16 cellular contexts compared by ENCODE assay signal in genomic region chr10:95457319-95457886, GRCh38.
A peak's percentile ranks its signal among the peaks of the same experiment; 100 is the strongest.
DNase-seq lines count a peak whose midpoint lies in the region; ATAC-seq, FAIRE-seq and TF ChIP-seq lines count a peak whose summit lies in the region.
"Had no signal": no experiment of that assay in that cellular context is flagged by ENCODE, and none has a peak within 500 bp of the region (broad histone marks: within the 10 kb centered on the region; RNA-seq: fewer than 3 reads in every experiment).

No MANE protein-coding gene starts in this region.

- peaks cover 0 to 4% of the 10 kb centered on the region in 2 experiments; a peak in 3 of 5 replicates for H3K36me3 ChIP-seq in HepG2 (replicated peaks in 1 of 2; ENCODE audit: control insufficient read depth in 1 of 2, insufficient read depth in 2 of 2, low read length in 2 of 2)
- peaks cover 0 to 4% (median 0%) of the 10 kb centered on the region in 4 donors for H3K36me3 ChIP-seq in stomach
- H3K36me3 ChIP-seq in gastrocnemius medialis: no peaks in the 10 kb centered on the region
- H3K36me3 ChIP-seq: MG63 had no signal

- TF ChIP-seq CTCF in dorsolateral prefrontal cortex (IDR thresholded peaks at IDR 0.05 in 54 of 56, conservative IDR thresholded peaks at IDR 0.05 in 2 of 56; ENCODE audit: low read depth in 1 of 56, partially characterized antibody in 56 of 56) (no peak), HepG2 (CRISPR knock-in tag; IDR thresholded peaks at IDR 0.05) (no peak), stomach (IDR thresholded peaks at IDR 0.05) (no peak), gastrocnemius medialis (IDR thresholded peaks at IDR 0.05 in 4 of 5, conservative IDR thresholded peaks at IDR 0.05 in 1 of 5) (no peak)

- peaks cover 7% of the 10 kb centered on the region for H3K27me3 Mint-ChIP-seq in activated naive CD4-positive, alpha-beta T cell treated with anti-CD3 and anti-CD28 coated beads, Interleukin-2, amount 10 ng/mL, durations not matched to agents 7 days and 5 days

- no peaks in the 10 kb centered on the region for H3K36me3 Mint-ChIP-seq in activated naive CD4-positive, alpha-beta T cell treated with anti-CD3 and anti-CD28 coated beads, Interleukin-2, amount 10 ng/mL, durations not matched to agents 7 days and 5 days

- no TSS peak for BruUV-seq in HepG2 (replicated peaks; lab: Mats Ljungman, UMichigan)

- no peak overlapping the region for H2AFZ ChIP-seq in HepG2 (ENCODE audit: low read length)

- H3K4me2 ChIP-seq in HepG2 (ENCODE audit: low read depth, low read length): peak overlapping the region; percentile 69

- TF ChIP-seq RAD21 in HepG2 (CRISPR knock-in tag; IDR thresholded peaks at IDR 0.05): no peak

- H3K79me2 ChIP-seq in HepG2 (ENCODE audit: insufficient read depth, low read length): peaks cover 23% of the 10 kb centered on the region

- FAIRE-seq in HepG2 (lab: Jason Lieb, UNC): peak; percentile 34

- H4K20me1 ChIP-seq in HepG2 (ENCODE audit: insufficient read depth, low read length): no peaks in the 10 kb centered on the region

- H3K27ac Mint-ChIP-seq in activated naive CD4-positive, alpha-beta T cell treated with anti-CD3 and anti-CD28 coated beads, Interleukin-2, amount 10 ng/mL, durations not matched to agents 7 days and 5 days: no peak overlapping the region
- H3K27ac Mint-ChIP-seq: activated naive CD4-positive, alpha-beta T cell treated with anti-CD3 and anti-CD28 coated beads for 36 hours; stimulated activated naive CD8-positive, alpha-beta T cell treated with anti-CD3 and anti-CD28 coated beads, Interleukin-15, Interleukin-2, amounts not matched to agents 100 ng/mL and 50 ng/mL, for 24 hours had no signal

- TF ChIP-seq EP300 in HepG2 (IDR thresholded peaks at IDR 0.05; ENCODE audit: low read depth in 2 of 2, low read length in 2 of 2) (peak in 1 of 2 experiments; percentile 72; a peak in 2 of 4 replicates), HepG2 (CRISPR knock-in tag; IDR thresholded peaks at IDR 0.05; ENCODE audit: borderline replicate concordance) (no peak), stomach (IDR thresholded peaks at IDR 0.05) (no peak)

- H3K9me3 Mint-ChIP-seq in activated naive CD4-positive, alpha-beta T cell treated with anti-CD3 and anti-CD28 coated beads, Interleukin-2, amount 10 ng/mL, durations not matched to agents 7 days and 5 days: no peaks in the 10 kb centered on the region
- H3K9me3 Mint-ChIP-seq: activated naive CD4-positive, alpha-beta T cell treated with anti-CD3 and anti-CD28 coated beads for 36 hours; neural crest cell; stimulated activated naive CD8-positive, alpha-beta T cell treated with anti-CD3 and anti-CD28 coated beads, Interleukin-15, Interleukin-2, amounts not matched to agents 100 ng/mL and 50 ng/mL, for 24 hours had no signal

- peak overlapping the region; percentile 67 for H3K9ac ChIP-seq in HepG2 (ENCODE audit: insufficient read depth, low read depth, low read length)

- in situ Hi-C loops in HepG2 (cut with HindIII; ENCODE audit: extremely low pct_ligation_motif_present, low pct_unique_long_range_greater_than_20kb): no loop called here
- in situ Hi-C loops in gastrocnemius medialis (cut with MboI; ENCODE audit: low sequenced_read_pairs in 4 of 4): no loop called here

- H3K4me1 Mint-ChIP-seq in activated naive CD4-positive, alpha-beta T cell treated with anti-CD3 and anti-CD28 coated beads, Interleukin-2, amount 10 ng/mL, durations not matched to agents 7 days and 5 days: no peaks in the 10 kb centered on the region

- WGBS in HepG2 (ENCODE audit: low lambda C conversion rate): 14% methylated on average over 5 of the region's 5 CpGs
- 58 to 70% (median 62%) methylated on average over 5 of the region's 5 CpGs for WGBS in stomach, 5 donors

- ATAC-seq in HepG2 (peak; percentile 87), gastrocnemius medialis (no peak), HG03108 (IDR thresholded peaks at IDR 0.05; ENCODE audit: unreplicated experiment) (no peak)

- H3K4me3 Mint-ChIP-seq in activated naive CD4-positive, alpha-beta T cell treated with anti-CD3 and anti-CD28 coated beads, Interleukin-2, amount 10 ng/mL, durations not matched to agents 7 days and 5 days: no peak overlapping the region
- H3K4me3 Mint-ChIP-seq: activated naive CD4-positive, alpha-beta T cell treated with anti-CD3 and anti-CD28 coated beads for 36 hours; neural crest cell; stimulated activated naive CD8-positive, alpha-beta T cell treated with anti-CD3 and anti-CD28 coated beads, Interleukin-15, Interleukin-2, amounts not matched to agents 100 ng/mL and 50 ng/mL, for 24 hours had no signal

- H3K27ac ChIP-seq in dorsolateral prefrontal cortex (peak overlapping the region in 48 of 59 donors; percentile 4 to 83 (median 48)), HepG2 (ENCODE audit: extremely low read length, insufficient read depth, low read length) (peak overlapping the region; percentile 95), stomach (peak overlapping the region in 4 of 5 donors; percentile 28 to 95 (median 51)), gastrocnemius medialis (peak overlapping the region in 2 of 4 donors; percentile 16 to 40)

- POLR2A ChIA-PET in HepG2 (lab: Yijun Ruan, JAX): interaction anchor here (0.6 kb wide), 1 partner anchor 23 kb away, joined by 3 read pairs; no protein-coding TSS in a partner anchor

- H3K9me3 ChIP-seq in HepG2 (ENCODE audit: low read length) (no peaks in the 10 kb centered on the region), stomach (no peaks in the 10 kb centered on the region), gastrocnemius medialis (no peaks in the 10 kb centered on the region)
- H3K9me3 ChIP-seq: MG63 had no signal

- intact Hi-C loops in dorsolateral prefrontal cortex (cut with DNase I) (no loop called here), HepG2 (cut with micrococcal nuclease; ENCODE audit: unreplicated experiment) (no loop called here), stomach (cut with DNase I; ENCODE audit: low total_unique reads) (no loop called here), gastrocnemius medialis (cut with DNase I; ENCODE audit: low total_unique reads) (no loop called here)

- TF ChIP-seq POLR2A in HepG2 (IDR thresholded peaks at IDR 0.05; ENCODE audit: insufficient read depth in 1 of 2, low read depth in 2 of 2, low read length in 2 of 2): no peak
- TF ChIP-seq POLR2A in stomach (IDR thresholded peaks at IDR 0.05): no peak
- TF ChIP-seq POLR2A in gastrocnemius medialis (IDR thresholded peaks at IDR 0.05): no peak

- DNase-seq in HK-2 (ENCODE audit: unreplicated experiment) (peak; percentile 23), dorsolateral prefrontal cortex (no peak), HepG2 (ENCODE audit: low spot score) (peak; percentile 80), stomach (no peak), gastrocnemius medialis (no peak), NCI-H1048 (lab: John Stamatoyannopoulos, UW) (no peak)
- no peak for DNase-seq in activated naive CD4-positive, alpha-beta T cell treated with anti-CD3 and anti-CD28 coated beads, Interleukin-2, amount 10 ng/mL, durations not matched to agents 7 days and 5 days
- DNase-seq: activated CD4-positive, alpha-beta T cell treated with anti-CD3 and anti-CD28 coated beads, Interleukin-2, amount 50 U/mL, for 4 hours; activated naive CD4-positive, alpha-beta T cell treated with anti-CD3 and anti-CD28 coated beads for 36 hours; effector CD8-positive, alpha-beta T cell; MG63; NCI-H187; SIG-M5 had no signal

- H3K4me3 ChIP-seq in dorsolateral prefrontal cortex (no peak overlapping the region), HepG2 (replicated peaks in 1 of 3; ENCODE audit: insufficient read depth in 1 of 3, low read depth in 2 of 3, low read length in 3 of 3) (peak overlapping the region in 2 of 3 experiments; percentile 13 to 50; a peak in 1 of 6 replicates), stomach (no peak overlapping the region), gastrocnemius medialis (no peak overlapping the region)
- H3K4me3 ChIP-seq: MG63 had no signal

- CTCF ChIA-PET in HepG2 (lab: Yijun Ruan, JAX; ENCODE audit: low intra/inter-chr PET ratio, low total read pairs): no interaction called here
- CTCF ChIA-PET in activated naive CD4-positive, alpha-beta T cell treated with anti-CD3 and anti-CD28 coated beads, Interleukin-2, amount 10 ng/mL, durations not matched to agents 7 days and 5 days (lab: Charles Lee): no interaction called here

- H3K4me1 ChIP-seq in HepG2 (ENCODE audit: insufficient read depth, low read length) (peaks cover 96% of the 10 kb centered on the region), stomach (peaks cover 4 to 77% (median 34%) of the 10 kb centered on the region in 4 donors), gastrocnemius medialis (peaks cover 20 to 45% of the 10 kb centered on the region in 2 donors)

- no peaks in the 10 kb centered on the region for H3K27me3 ChIP-seq in dorsolateral prefrontal cortex
- no peaks in the 10 kb centered on the region for H3K27me3 ChIP-seq in HepG2 (ENCODE audit: control insufficient read depth in 1 of 2, insufficient read depth in 2 of 2, low read length in 2 of 2)
- H3K27me3 ChIP-seq in stomach: no peaks in the 10 kb centered on the region
- no peaks in the 10 kb centered on the region for H3K27me3 ChIP-seq in gastrocnemius medialis

TF ChIP-seq in HepG2, 621 proteins besides CTCF, POLR2A, EP300 and RAD21 (continues in another document):
- TF ChIP-seq ZNF143 (CRISPR knock-in tag; IDR thresholded peaks at IDR 0.05): no peak
- no peak for TF ChIP-seq ZNF747 (CRISPR knock-in tag; IDR thresholded peaks at IDR 0.05; ENCODE audit: borderline replicate concordance)
- 0 out of 2 replicates have a peak, but pooled peaks have one; percentile 64 for TF ChIP-seq THYN1 (CRISPR knock-in tag; IDR thresholded peaks at IDR 0.05; ENCODE audit: borderline replicate concordance, low read depth)
- peak; percentile 83 for TF ChIP-seq ASH2L (IDR thresholded peaks at IDR 0.05; ENCODE audit: insufficient read length, low read depth, low read length)
- no peak for TF ChIP-seq ZNF383 (CRISPR knock-in tag; IDR thresholded peaks at IDR 0.05; ENCODE audit: borderline replicate concordance)
- peak; percentile 51; the same call in 1 of the 2 replicates for TF ChIP-seq IRF2 (CRISPR knock-in tag; IDR thresholded peaks at IDR 0.05)
- peak; percentile 53; the same call in 1 of the 2 replicates for TF ChIP-seq KDM6A (CRISPR knock-in tag; IDR thresholded peaks at IDR 0.05; ENCODE audit: low read depth)
- peak; percentile 23; the same call in 1 of the 2 replicates for TF ChIP-seq HOXA3 (CRISPR knock-in tag; IDR thresholded peaks at IDR 0.05)

Comparison
In these comparisons a context has a peak if more than half of its experiments do, and no peak if none do; other contexts are left out.
1. DNase-seq: peak in HK-2 (single experiment) and HepG2 (single experiment); none in dorsolateral prefrontal cortex (0 of 10), stomach (single experiment), gastrocnemius medialis (0 of 2), activated naive CD4-positive, alpha-beta T cell treated with anti-CD3 and anti-CD28 coated beads, Interleukin-2, amount 10 ng/mL, durations not matched to agents 7 days and 5 days (single experiment) and NCI-H1048 (single experiment).
2. H3K4me3 ChIP-seq: peak in HepG2 (2 of 3); none in dorsolateral prefrontal cortex (0 of 59), stomach (0 of 4) and gastrocnemius medialis (0 of 4).